ENCODE assay signal across 20 cellular contexts in genomic region chr1:246532519-246532918, GRCh38. TPM values are rescaled to one million over a fixed set of nuclear protein-coding genes. Genes with fewer than 3 reads are reported as not detected.
DNase-seq lines count a peak whose midpoint lies in the region; ATAC-seq and TF ChIP-seq lines count a peak whose summit lies in the region.
"Had no signal": no experiment of that assay in that cellular context is flagged by ENCODE, and none has a peak within 500 bp of the region (broad histone marks: within the 10 kb centered on the region; RNA-seq: fewer than 3 reads in every experiment).

No MANE protein-coding gene starts in this region.

- H2AFZ ChIP-seq in IMR-90 (replicated peaks; ENCODE audit: low read length, poor library complexity) (no peak overlapping the region), osteoblast (ENCODE audit: low read length) (no peak overlapping the region)

- no peak overlapping the region for H2BK5ac ChIP-seq in IMR-90 (ENCODE audit: low read depth, low read length, poor library complexity, severe bottlenecking)

- H3K27me3 Mint-ChIP-seq in chondrocyte (ENCODE audit: low read depth): no peaks in the 10 kb centered on the region
- peaks cover 1% of the 10 kb centered on the region for H3K27me3 Mint-ChIP-seq in activated CD4-positive, alpha-beta T cell treated with anti-CD3 and anti-CD28 coated beads, Interleukin-2, amount 10 ng/mL, durations not matched to agents 24 days and 14 days
- H3K27me3 Mint-ChIP-seq: activated CD8-positive, alpha-beta T cell treated with anti-CD3 and anti-CD28 coated beads for 36 hours; CD4-positive, alpha-beta T cell had no signal

- H3K4me3 ChIP-seq in IMR-90 (ENCODE audit: insufficient read depth, low read depth, low read length): no peak overlapping the region
- H3K4me3 ChIP-seq in osteoblast (ENCODE audit: insufficient read depth, low read length): no peak overlapping the region
- H3K4me3 ChIP-seq: lung, testis had no signal

- POLR2A ChIA-PET in IMR-90 (lab: Charles Lee; ENCODE audit: unreplicated experiment): no interaction called here

- no peaks in the 10 kb centered on the region for H3K79me1 ChIP-seq in IMR-90 (ENCODE audit: low read depth in 1 of 2, low read length in 2 of 2)

- WGBS in IMR-90 (ENCODE audit: extremely low coverage in 2 of 2, insufficient read length in 1 of 2), 2 experiments: no CpG with 5 or more reads among the region's 1 CpG

- intact Hi-C loops in IMR-90 (cut with micrococcal nuclease): no loop called here
- intact Hi-C loops in activated CD4-positive, alpha-beta T cell treated with anti-CD3 and anti-CD28 coated beads, Interleukin-2, amount 10 ng/mL, durations not matched to agents 24 days and 14 days (cut with micrococcal nuclease): no loop called here

- no peak overlapping the region for H2AK9ac ChIP-seq in IMR-90 (replicated peaks; ENCODE audit: low read depth, low read length, poor library complexity)

- no peak overlapping the region for H2BK120ac ChIP-seq in IMR-90 (ENCODE audit: low read depth, low read length)

- H3K9me3 Mint-ChIP-seq in chondrocyte (ENCODE audit: low read depth): peaks cover 13% of the 10 kb centered on the region
- peaks cover 10% of the 10 kb centered on the region for H3K9me3 Mint-ChIP-seq in activated CD4-positive, alpha-beta T cell treated with anti-CD3 and anti-CD28 coated beads, Interleukin-2, amount 10 ng/mL, durations not matched to agents 24 days and 14 days

- no peak overlapping the region for H3K18ac ChIP-seq in IMR-90 (ENCODE audit: low read depth, low read length)

- H3K4me2 ChIP-seq in IMR-90 (ENCODE audit: low read depth, low read length) (no peak overlapping the region), osteoblast (ENCODE audit: insufficient read depth, low read length) (no peak overlapping the region)

- no peaks in the 10 kb centered on the region for H3K79me2 ChIP-seq in osteoblast (ENCODE audit: insufficient read depth, low read length)

- no peak overlapping the region for H2BK20ac ChIP-seq in IMR-90 (ENCODE audit: low read depth, low read length)

- no peaks in the 10 kb centered on the region for H3K4me1 Mint-ChIP-seq in chondrocyte (ENCODE audit: low read depth)
- peaks cover 4% of the 10 kb centered on the region for H3K4me1 Mint-ChIP-seq in activated CD4-positive, alpha-beta T cell treated with anti-CD3 and anti-CD28 coated beads, Interleukin-2, amount 10 ng/mL, durations not matched to agents 24 days and 14 days

- in situ Hi-C loops in IMR-90 (cut with MboI; ENCODE audit: low sequenced_read_pairs): no loop called here

- CTCF ChIA-PET in IMR-90 (lab: Yijun Ruan, JAX): interaction anchor here (1.1 kb wide), 1 partner anchor 16 kb away, joined by 3 read pairs; no protein-coding TSS in a partner anchor

- H3K9me3 ChIP-seq in IMR-90 (ENCODE audit: control insufficient read depth, insufficient read depth, low read length) (peaks cover 13% of the 10 kb centered on the region), osteoblast (ENCODE audit: low read depth, low read length) (peaks cover 4% of the 10 kb centered on the region)
- H3K9me3 ChIP-seq: testis had no signal

- no peak overlapping the region for H4K5ac ChIP-seq in IMR-90 (ENCODE audit: low read depth, low read length)

- H2AK5ac ChIP-seq in IMR-90 (ENCODE audit: low read depth, low read length): no peak overlapping the region

- H3K36me3 ChIP-seq in IMR-90 (ENCODE audit: control insufficient read depth, insufficient read depth, low read length): no peaks in the 10 kb centered on the region
- no peaks in the 10 kb centered on the region for H3K36me3 ChIP-seq in osteoblast (ENCODE audit: insufficient read depth, low read length)

- H3K4ac ChIP-seq in IMR-90 (ENCODE audit: low read depth, low read length): no peak overlapping the region

- H3K36me3 Mint-ChIP-seq in chondrocyte (ENCODE audit: low read depth): peaks cover 6% of the 10 kb centered on the region
- no peaks in the 10 kb centered on the region for H3K36me3 Mint-ChIP-seq in activated CD4-positive, alpha-beta T cell treated with anti-CD3 and anti-CD28 coated beads, Interleukin-2, amount 10 ng/mL, durations not matched to agents 24 days and 14 days (ENCODE audit: low read depth)

- H4K20me1 ChIP-seq in IMR-90 (ENCODE audit: insufficient read depth, low read length) (no peaks in the 10 kb centered on the region), osteoblast (ENCODE audit: insufficient read depth, low read length) (no peaks in the 10 kb centered on the region)

- dilution Hi-C loops in IMR-90 (cut with HindIII; ENCODE audit: low sequenced_read_pairs, unreplicated experiment): no loop called here

- TF ChIP-seq POLR2A in IMR-90 (IDR thresholded peaks at IDR 0.05; ENCODE audit: low read depth, low read length): no peak

- H3K9me1 ChIP-seq in IMR-90 (ENCODE audit: insufficient read depth, low read length): no peaks in the 10 kb centered on the region

- no peak for TF ChIP-seq RAD21 in IMR-90 (IDR thresholded peaks at IDR 0.05; ENCODE audit: low read length)

- H3K27me3 ChIP-seq in IMR-90 (ENCODE audit: control insufficient read depth, insufficient read depth, low read length) (peaks cover 13% of the 10 kb centered on the region), osteoblast (ENCODE audit: insufficient read depth, low read length) (peaks cover 9% of the 10 kb centered on the region)
- H3K27me3 ChIP-seq: testis had no signal

- peak; percentile 15; the same call in 1 of the 2 replicates for TF ChIP-seq CTCF in IMR-90 (conservative IDR thresholded peaks at IDR 0.05; ENCODE audit: low read depth, low read length)
- peak; percentile 32 for TF ChIP-seq CTCF in chondrocyte (IDR thresholded peaks at IDR 0.05)
- peak; percentile 32 for TF ChIP-seq CTCF in osteoblast (IDR thresholded peaks at IDR 0.05; ENCODE audit: extremely low read depth, low read depth, low read length)

- H2BK15ac ChIP-seq in IMR-90 (ENCODE audit: low read depth, low read length): no peak overlapping the region

- BruUV-seq in IMR-90 (replicated peaks; lab: Mats Ljungman, UMichigan): no TSS peak

- H4K8ac ChIP-seq in IMR-90 (ENCODE audit: low read depth in 2 of 2, low read length in 2 of 2): no peak overlapping the region

- H3K14ac ChIP-seq in IMR-90 (replicated peaks; ENCODE audit: low read depth, low read length): no peak overlapping the region

- H3K4me3 Mint-ChIP-seq in chondrocyte (ENCODE audit: unreplicated experiment): no peak overlapping the region
- H3K4me3 Mint-ChIP-seq in activated CD4-positive, alpha-beta T cell treated with anti-CD3 and anti-CD28 coated beads, Interleukin-2, amount 10 ng/mL, durations not matched to agents 24 days and 14 days: no peak overlapping the region
- H3K4me3 Mint-ChIP-seq: activated CD8-positive, alpha-beta T cell treated with anti-CD3 and anti-CD28 coated beads for 36 hours; activated naive CD4-positive, alpha-beta T cell treated with anti-CD3 and anti-CD28 coated beads for 36 hours; activated T-cell treated with anti-CD3 and anti-CD28 coated beads, Interleukin-2, amount 50 U/mL, for 4 hours; CD4-positive, alpha-beta T cell; T-helper 1 cell treated with Interleukin-12 subunit alpha and Interleukin-12 subunit beta and Interleukin-4 antibody, amounts not matched to agents 30 μg/mL and 1 μg/mL, for 36 hours had no signal

- no peak overlapping the region for H3K9ac ChIP-seq in IMR-90 (ENCODE audit: low read depth, low read length)

- ATAC-seq in IMR-90 (ENCODE audit: low read depth): no peak
- ATAC-seq in GM19324 (IDR thresholded peaks at IDR 0.05; ENCODE audit: low FRiP score, unreplicated experiment): no peak
- ATAC-seq: activated CD8-positive, alpha-beta T cell treated with anti-CD3 and anti-CD28 coated beads for 36 hours; activated T-cell treated with anti-CD3 and anti-CD28 coated beads, Interleukin-2, amount 50 U/mL, for 4 hours had no signal

- no peak overlapping the region for H4K91ac ChIP-seq in IMR-90 (ENCODE audit: insufficient read depth, low read depth, low read length)

- no peak overlapping the region for H3K27ac ChIP-seq in IMR-90 (ENCODE audit: insufficient read depth, low read length)
- H3K27ac ChIP-seq in osteoblast (ENCODE audit: low read depth, low read length): no peak overlapping the region
- H3K27ac ChIP-seq: testis had no signal

- no peaks in the 10 kb centered on the region for H3K4me1 ChIP-seq in IMR-90 (ENCODE audit: control insufficient read depth, insufficient read depth, low read length)
- H3K4me1 ChIP-seq in osteoblast (ENCODE audit: insufficient read depth, low read length): no peaks in the 10 kb centered on the region
- H3K4me1 ChIP-seq: testis had no signal

- H3K56ac ChIP-seq in IMR-90 (ENCODE audit: extremely low read depth, insufficient read depth, low read length): no peak overlapping the region

- DNase-seq in SKM-1 treated with dmso at 0.1 percent for 144 hours (lab: John Stamatoyannopoulos, UW; ENCODE audit: unreplicated experiment) (peak; percentile 24), SKM-1 (lab: John Stamatoyannopoulos, UW; ENCODE audit: unreplicated experiment) (no peak), IMR-90 (peak; percentile 2), chondrocyte (ENCODE audit: low spot score) (no peak), osteoblast (ENCODE audit: insufficient read length, low spot score, missing footprints) (no peak)
- no peak for DNase-seq in activated CD4-positive, alpha-beta T cell treated with anti-CD3 and anti-CD28 coated beads, Interleukin-2, amount 10 ng/mL, durations not matched to agents 24 days and 14 days
- no peak for DNase-seq in activated CD4-positive, alpha-beta T cell treated with anti-CD3 and anti-CD28 coated beads, Interleukin-2, amount 50 U/mL, for 4 hours
- DNase-seq: activated CD8-positive, alpha-beta T cell treated with anti-CD3 and anti-CD28 coated beads for 36 hours; activated naive CD4-positive, alpha-beta T cell treated with anti-CD3 and anti-CD28 coated beads for 36 hours; activated T-cell treated with anti-CD3 and anti-CD28 coated beads, Interleukin-2, amount 50 U/mL, for 4 hours; CD4-positive, alpha-beta T cell; hypothalamus; NCI-H1930; NCI-H446 treated with DMSO at 0.1 percent for 48 hours; retina; stimulated activated CD4-positive, alpha-beta T cell treated with anti-CD3 and anti-CD28 coated beads, Interleukin-15, amount 100 ng/mL, for 24 hours; testis had no signal

- no peak overlapping the region for H3K23ac ChIP-seq in IMR-90 (ENCODE audit: low read depth, low read length)

- H3K27ac Mint-ChIP-seq in chondrocyte (ENCODE audit: unreplicated experiment): no peak overlapping the region
- H3K27ac Mint-ChIP-seq in activated CD4-positive, alpha-beta T cell treated with anti-CD3 and anti-CD28 coated beads, Interleukin-2, amount 10 ng/mL, durations not matched to agents 24 days and 14 days: no peak overlapping the region
- H3K27ac Mint-ChIP-seq: activated CD8-positive, alpha-beta T cell treated with anti-CD3 and anti-CD28 coated beads for 36 hours; activated naive CD4-positive, alpha-beta T cell treated with anti-CD3 and anti-CD28 coated beads for 36 hours; CD4-positive, alpha-beta T cell; T-helper 1 cell treated with Interleukin-12 subunit alpha and Interleukin-12 subunit beta and Interleukin-4 antibody, amounts not matched to agents 30 μg/mL and 1 μg/mL, for 36 hours had no signal

RNA-seq across cellular contexts. Expression of gene SMYD3, which starts 25.4 kb away (rescaled TPM):
- total RNA-seq in IMR-90 (2012; rRNA removed) (32.5 and 37.6 TPM in 2 replicates), chondrocyte (28.4 to 31.5 TPM (median 29.3 TPM) in 3 replicates), osteoblast (162 and 171 TPM in 2 replicates)
- 25.5 and 26.5 TPM in 2 replicates for polyA plus RNA-seq in IMR-90 (2012; rRNA removed)
- 17.3 and 24.6 TPM in 2 replicates for polyA plus RNA-seq in IMR-90 (2012; cell fraction: cytosol; rRNA removed)
- polyA plus RNA-seq in IMR-90 (2012; cell fraction: nucleus; rRNA removed; ENCODE audit: low replicate concordance): 9.0 and 16.0 TPM in 2 replicates
- 23.9 and 24.4 TPM in 2 replicates for total RNA-seq in activated CD4-positive, alpha-beta T cell treated with anti-CD3 and anti-CD28 coated beads, Interleukin-2, amount 10 ng/mL, durations not matched to agents 24 days and 14 days

RNA-seq across cellular contexts. Expression of gene TFB2M, which starts 33.5 kb away (rescaled TPM):
- total RNA-seq in IMR-90 (2012; rRNA removed) (13.3 and 22.8 TPM in 2 replicates), chondrocyte (9.6 to 12.3 TPM (median 10.6 TPM) in 3 replicates), osteoblast (18.3 and 19.5 TPM in 2 replicates)
- polyA plus RNA-seq in IMR-90 (2012; rRNA removed): 13.7 and 15.7 TPM in 2 replicates
- polyA plus RNA-seq in IMR-90 (2012; cell fraction: cytosol; rRNA removed): 5.1 and 6.2 TPM in 2 replicates
- polyA plus RNA-seq in IMR-90 (2012; cell fraction: nucleus; rRNA removed; ENCODE audit: low replicate concordance): 4.6 and 8.7 TPM in 2 replicates
- 24.3 and 26.5 TPM in 2 replicates for total RNA-seq in activated CD4-positive, alpha-beta T cell treated with anti-CD3 and anti-CD28 coated beads, Interleukin-2, amount 10 ng/mL, durations not matched to agents 24 days and 14 days

RNA-seq across cellular contexts. Expression of gene CNST, which starts 33.7 kb away (rescaled TPM):
- 25.5 and 32.8 TPM in 2 replicates for total RNA-seq in IMR-90 (2012; rRNA removed)
- polyA plus RNA-seq in IMR-90 (2012; rRNA removed): 14.6 and 15.4 TPM in 2 replicates
- polyA plus RNA-seq in IMR-90 (2012; cell fraction: cytosol; rRNA removed): 5.6 and 7.6 TPM in 2 replicates
- 8.0 and 21.3 TPM in 2 replicates for polyA plus RNA-seq in IMR-90 (2012; cell fraction: nucleus; rRNA removed; ENCODE audit: low replicate concordance)
- 22.3 to 25.6 TPM (median 25.2 TPM) in 3 replicates for total RNA-seq in chondrocyte
- 21.2 and 25.7 TPM in 2 replicates for total RNA-seq in osteoblast
- total RNA-seq in activated CD4-positive, alpha-beta T cell treated with anti-CD3 and anti-CD28 coated beads, Interleukin-2, amount 10 ng/mL, durations not matched to agents 24 days and 14 days: 26.4 and 28.5 TPM in 2 replicates

Comparison
In these comparisons a context has a peak if more than half of its experiments do, and no peak if none do; other contexts are left out.
1. DNase-seq: peak in SKM-1 treated with dmso at 0.1 percent for 144 hours (single experiment) and IMR-90 (single experiment); none in SKM-1 (single experiment), chondrocyte (single experiment), osteoblast (single experiment), activated CD4-positive, alpha-beta T cell treated with anti-CD3 and anti-CD28 coated beads, Interleukin-2, amount 10 ng/mL, durations not matched to agents 24 days and 14 days (single experiment) and activated CD4-positive, alpha-beta T cell treated with anti-CD3 and anti-CD28 coated beads, Interleukin-2, amount 50 U/mL, for 4 hours (0 of 2).
2. Peak in every context shown above with its lines, with median percentiles within 50 percentile points of each other: CTCF ChIP-seq.